In genomic region chr19:7535035-7535992, GRCh38 we compare ENCODE assay signal across 1 cellular context.
TF ChIP-seq lines count a peak whose summit lies in the region.

Gene PNPLA6 (plus strand): TSS chr19:7535717. CDS start chr19:7535789, 72 bp downstream.

TF ChIP-seq in HEK293, 187 proteins besides CTCF, POLR2A, EP300 and RAD21 (continued from another document and continues in another):
- TF ChIP-seq REST (tag by site-specific recombination; IDR thresholded peaks at IDR 0.05), result no peak
- peak; percentile 64; the same call in 1 of the 2 replicates for TF ChIP-seq BCL11B (tag by site-specific recombination; IDR thresholded peaks at IDR 0.05; ENCODE audit: low read depth)
- TF ChIP-seq, protein P1, sequence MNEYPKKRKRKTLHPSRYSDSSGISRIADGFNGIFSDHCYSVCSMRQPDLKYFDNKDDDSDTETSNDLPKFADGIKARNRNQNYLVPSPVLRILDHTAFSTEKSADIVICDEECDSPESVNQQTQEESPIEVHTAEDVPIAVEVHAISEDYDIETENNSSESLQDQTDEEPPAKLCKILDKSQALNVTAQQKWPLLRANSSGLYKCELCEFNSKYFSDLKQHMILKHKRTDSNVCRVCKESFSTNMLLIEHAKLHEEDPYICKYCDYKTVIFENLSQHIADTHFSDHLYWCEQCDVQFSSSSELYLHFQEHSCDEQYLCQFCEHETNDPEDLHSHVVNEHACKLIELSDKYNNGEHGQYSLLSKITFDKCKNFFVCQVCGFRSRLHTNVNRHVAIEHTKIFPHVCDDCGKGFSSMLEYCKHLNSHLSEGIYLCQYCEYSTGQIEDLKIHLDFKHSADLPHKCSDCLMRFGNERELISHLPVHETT (tag by site-specific recombination; IDR thresholded peaks at IDR 0.05), result no peak; the same call in none of the 2 replicates
- no peak for TF ChIP-seq ZNF48 (tag by site-specific recombination; IDR thresholded peaks at IDR 0.05)
- TF ChIP-seq MYNN (tag by site-specific recombination; IDR thresholded peaks at IDR 0.05; ENCODE audit: borderline replicate concordance), result no peak
- TF ChIP-seq ZNF146 (tag by site-specific recombination; IDR thresholded peaks at IDR 0.05), result peak; percentile 18; the same call in 1 of the 2 replicates
- TF ChIP-seq ZNF366 (tag by site-specific recombination; conservative IDR thresholded peaks at IDR 0.05), result no peak
- TF ChIP-seq ZNF211 (tag by site-specific recombination; IDR thresholded peaks at IDR 0.05; ENCODE audit: low read depth), result no peak
- no peak for TF ChIP-seq ZNF555 (tag by site-specific recombination; conservative IDR thresholded peaks at IDR 0.05)
- TF ChIP-seq ZNF324 (tag by site-specific recombination; IDR thresholded peaks at IDR 0.05), result peak; percentile 97
- no peak for TF ChIP-seq SCRT2 (tag by site-specific recombination; IDR thresholded peaks at IDR 0.05)
- peak; percentile 94 for TF ChIP-seq KLF8 (tag by site-specific recombination; IDR thresholded peaks at IDR 0.05)
- TF ChIP-seq ZNF510 (tag by site-specific recombination; IDR thresholded peaks at IDR 0.05; ENCODE audit: insufficient replicate concordance), result no peak
- peak; percentile 16; the same call in 1 of the 2 replicates for TF ChIP-seq ZNF777 (tag by site-specific recombination; IDR thresholded peaks at IDR 0.05; ENCODE audit: borderline replicate concordance)
- TF ChIP-seq ZNF600 (tag by site-specific recombination; IDR thresholded peaks at IDR 0.05), result peak; percentile 28; the same call in 1 of the 2 replicates
- TF ChIP-seq ZIC2 (tag by site-specific recombination; IDR thresholded peaks at IDR 0.05), result peak; percentile 52; the same call in 1 of the 2 replicates
- no peak for TF ChIP-seq ZNF354C (tag by site-specific recombination; IDR thresholded peaks at IDR 0.05; ENCODE audit: borderline replicate concordance, low read depth)
- TF ChIP-seq, protein P2, sequence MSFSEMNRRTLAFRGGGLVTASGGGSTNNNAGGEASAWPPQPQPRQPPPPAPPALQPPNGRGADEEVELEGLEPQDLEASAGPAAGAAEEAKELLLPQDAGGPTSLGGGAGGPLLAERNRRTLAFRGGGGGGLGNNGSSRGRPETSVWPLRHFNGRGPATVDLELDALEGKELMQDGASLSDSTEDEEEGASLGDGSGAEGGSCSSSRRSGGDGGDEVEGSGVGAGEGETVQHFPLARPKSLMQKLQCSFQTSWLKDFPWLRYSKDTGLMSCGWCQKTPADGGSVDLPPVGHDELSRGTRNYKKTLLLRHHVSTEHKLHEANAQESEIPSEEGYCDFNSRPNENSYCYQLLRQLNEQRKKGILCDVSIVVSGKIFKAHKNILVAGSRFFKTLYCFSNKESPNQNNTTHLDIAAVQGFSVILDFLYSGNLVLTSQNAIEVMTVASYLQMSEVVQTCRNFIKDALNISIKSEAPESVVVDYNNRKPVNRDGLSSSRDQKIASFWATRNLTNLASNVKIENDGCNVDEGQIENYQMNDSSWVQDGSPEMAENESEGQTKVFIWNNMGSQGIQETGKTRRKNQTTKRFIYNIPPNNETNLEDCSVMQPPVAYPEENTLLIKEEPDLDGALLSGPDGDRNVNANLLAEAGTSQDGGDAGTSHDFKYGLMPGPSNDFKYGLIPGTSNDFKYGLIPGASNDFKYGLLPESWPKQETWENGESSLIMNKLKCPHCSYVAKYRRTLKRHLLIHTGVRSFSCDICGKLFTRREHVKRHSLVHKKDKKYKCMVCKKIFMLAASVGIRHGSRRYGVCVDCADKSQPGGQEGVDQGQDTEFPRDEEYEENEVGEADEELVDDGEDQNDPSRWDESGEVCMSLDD (tag by site-specific recombination; IDR thresholded peaks at IDR 0.05), result peak; percentile 75
- TF ChIP-seq GLIS1 (tag by site-specific recombination; IDR thresholded peaks at IDR 0.05), result peak; percentile 82
- TF ChIP-seq ZNF221 (tag by site-specific recombination; IDR thresholded peaks at IDR 0.05; ENCODE audit: borderline replicate concordance), result no peak
- no peak for TF ChIP-seq ZNF302 (tag by site-specific recombination; IDR thresholded peaks at IDR 0.05; ENCODE audit: low read depth)
- TF ChIP-seq, protein P3, sequence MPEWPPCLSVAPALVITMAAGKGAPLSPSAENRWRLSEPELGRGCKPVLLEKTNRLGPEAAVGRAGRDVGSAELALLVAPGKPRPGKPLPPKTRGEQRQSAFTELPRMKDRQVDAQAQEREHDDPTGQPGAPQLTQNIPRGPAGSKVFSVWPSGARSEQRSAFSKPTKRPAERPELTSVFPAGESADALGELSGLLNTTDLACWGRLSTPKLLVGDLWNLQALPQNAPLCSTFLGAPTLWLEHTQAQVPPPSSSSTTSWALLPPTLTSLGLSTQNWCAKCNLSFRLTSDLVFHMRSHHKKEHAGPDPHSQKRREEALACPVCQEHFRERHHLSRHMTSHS (tag by site-specific recombination; IDR thresholded peaks at IDR 0.05), result no peak
- TF ChIP-seq ZNF76 (tag by site-specific recombination; IDR thresholded peaks at IDR 0.05; ENCODE audit: borderline replicate concordance, low read depth), result peak; percentile 99
- peak; percentile 87 for TF ChIP-seq ZBTB21 (tag by site-specific recombination; IDR thresholded peaks at IDR 0.05)
- no peak for TF ChIP-seq ZNF274 (IDR thresholded peaks at IDR 0.05; ENCODE audit: low read length)
- TF ChIP-seq ZNF274 (tag by site-specific recombination; IDR thresholded peaks at IDR 0.05; ENCODE audit: borderline replicate concordance), result no peak
- peak; percentile 51; the same call in 1 of the 2 replicates for TF ChIP-seq ZNF398 (tag by site-specific recombination; IDR thresholded peaks at IDR 0.05)
- TF ChIP-seq ZNF704 (tag by site-specific recombination; IDR thresholded peaks at IDR 0.05), result no peak
- TF ChIP-seq, protein P4, sequence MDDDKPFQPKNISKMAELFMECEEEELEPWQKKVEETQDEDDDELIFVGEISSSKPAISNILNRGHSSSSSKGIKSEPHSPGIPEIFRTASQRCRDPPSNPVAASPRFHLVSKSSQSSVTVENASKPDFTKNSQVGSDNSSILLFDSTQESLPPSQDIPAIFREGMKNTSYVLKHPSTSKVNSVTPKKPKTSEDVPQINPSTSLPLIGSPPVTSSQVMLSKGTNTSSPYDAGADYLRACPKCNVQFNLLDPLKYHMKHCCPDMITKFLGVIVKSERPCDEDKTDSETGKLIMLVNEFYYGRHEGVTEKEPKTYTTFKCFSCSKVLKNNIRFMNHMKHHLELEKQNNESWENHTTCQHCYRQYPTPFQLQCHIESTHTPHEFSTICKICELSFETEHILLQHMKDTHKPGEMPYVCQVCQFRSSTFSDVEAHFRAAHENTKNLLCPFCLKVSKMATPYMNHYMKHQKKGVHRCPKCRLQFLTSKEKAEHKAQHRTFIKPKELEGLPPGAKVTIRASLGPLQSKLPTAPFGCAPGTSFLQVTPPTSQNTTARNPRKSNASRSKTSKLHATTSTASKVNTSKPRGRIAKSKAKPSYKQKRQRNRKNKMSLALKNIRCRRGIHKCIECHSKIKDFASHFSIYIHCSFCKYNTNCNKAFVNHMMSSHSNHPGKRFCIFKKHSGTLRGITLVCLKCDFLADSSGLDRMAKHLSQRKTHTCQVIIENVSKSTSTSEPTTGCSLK (tag by site-specific recombination; IDR thresholded peaks at IDR 0.05), result no peak
- TF ChIP-seq, protein P5, sequence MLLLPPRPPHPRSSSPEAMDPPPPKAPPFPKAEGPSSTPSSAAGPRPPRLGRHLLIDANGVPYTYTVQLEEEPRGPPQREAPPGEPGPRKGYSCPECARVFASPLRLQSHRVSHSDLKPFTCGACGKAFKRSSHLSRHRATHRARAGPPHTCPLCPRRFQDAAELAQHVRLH (tag by site-specific recombination; IDR thresholded peaks at IDR 0.05), result peak; percentile 92
- TF ChIP-seq ZSCAN23 (tag by site-specific recombination; IDR thresholded peaks at IDR 0.05), result no peak
- no peak for TF ChIP-seq REPIN1 (tag by site-specific recombination; IDR thresholded peaks at IDR 0.05; ENCODE audit: low read depth)
- peak; percentile 84 for TF ChIP-seq ZNF610 (tag by site-specific recombination; IDR thresholded peaks at IDR 0.05; ENCODE audit: borderline replicate concordance)
- no peak for TF ChIP-seq ZNF549 (tag by site-specific recombination; IDR thresholded peaks at IDR 0.05)
- TF ChIP-seq PRDM1 (tag by site-specific recombination; IDR thresholded peaks at IDR 0.05), result no peak
- no peak; the same call in 1 of the 2 replicates for TF ChIP-seq ZNF664 (tag by site-specific recombination; IDR thresholded peaks at IDR 0.05)
- no peak for TF ChIP-seq TSHZ1 (tag by site-specific recombination; IDR thresholded peaks at IDR 0.05; ENCODE audit: borderline replicate concordance)
- TF ChIP-seq ZNF214 (tag by site-specific recombination; IDR thresholded peaks at IDR 0.05; ENCODE audit: borderline replicate concordance), result no peak
- no peak for TF ChIP-seq ZNF530 (tag by site-specific recombination; IDR thresholded peaks at IDR 0.05; ENCODE audit: low read depth)
- no peak for TF ChIP-seq ZNF416 (tag by site-specific recombination; IDR thresholded peaks at IDR 0.05)
- no peak for TF ChIP-seq ZNF529 (tag by site-specific recombination; IDR thresholded peaks at IDR 0.05; ENCODE audit: insufficient replicate concordance)
- peak; percentile 81 for TF ChIP-seq YY2 (tag by site-specific recombination; IDR thresholded peaks at IDR 0.05)
- TF ChIP-seq BCL6B (tag by site-specific recombination; IDR thresholded peaks at IDR 0.05), result no peak
- no peak for TF ChIP-seq HOXC10 (CRISPR knock-in tag; IDR thresholded peaks at IDR 0.05)
